In genomic region chr6:136886110-136886509, GRCh38 we compare ENCODE assay signal across 24 cellular contexts. TPM values are rescaled to one million over a fixed set of nuclear protein-coding genes. Genes with fewer than 3 reads are reported as not detected.
A peak's percentile ranks its signal among the peaks of the same experiment; 100 is the strongest.
DNase-seq lines count a peak whose midpoint lies in the region; ATAC-seq, FAIRE-seq and TF ChIP-seq lines count a peak whose summit lies in the region.
"Had no signal": no experiment of that assay in that cellular context is flagged by ENCODE, and none has a peak within 500 bp of the region (broad histone marks: within the 10 kb centered on the region; RNA-seq: fewer than 3 reads in every experiment).

No MANE protein-coding gene starts in this region.

- no peak for FAIRE-seq in bronchial epithelial cell (lab: Jason Lieb, UNC)

- no peaks in the 10 kb centered on the region for H3K36me3 ChIP-seq in bronchial epithelial cell (ENCODE audit: control insufficient read depth, insufficient read depth, low read length)
- H3K36me3 ChIP-seq: neutrophil, upper lobe of left lung had no signal

- no peak for TF ChIP-seq CTCF in bronchial epithelial cell (IDR thresholded peaks at IDR 0.05; ENCODE audit: insufficient read depth, low read length, severe bottlenecking)

- no peak overlapping the region for H3K4me3 Mint-ChIP-seq in stimulated activated effector memory CD8-positive, alpha-beta T cell treated with anti-CD3 and anti-CD28 coated beads, Interleukin-12 subunit alpha, Interleukin-12 subunit beta, amount 100 ng/mL, for 72 hours
- H3K4me3 Mint-ChIP-seq: HFFc6 had no signal

- no peaks in the 10 kb centered on the region for H3K36me3 Mint-ChIP-seq in stimulated activated effector memory CD8-positive, alpha-beta T cell treated with anti-CD3 and anti-CD28 coated beads, Interleukin-12 subunit alpha, Interleukin-12 subunit beta, amount 100 ng/mL, for 72 hours

- ATAC-seq in stimulated activated effector memory CD8-positive, alpha-beta T cell treated with anti-CD3 and anti-CD28 coated beads, Interleukin-12 subunit alpha, Interleukin-12 subunit beta, amount 100 ng/mL, for 72 hours: peak; percentile 63
- ATAC-seq in GM19328 (IDR thresholded peaks at IDR 0.05; ENCODE audit: unreplicated experiment): no peak
- no peak for ATAC-seq in GM21447 (IDR thresholded peaks at IDR 0.05; ENCODE audit: unreplicated experiment)

- H3K27ac Mint-ChIP-seq in stimulated activated effector memory CD8-positive, alpha-beta T cell treated with anti-CD3 and anti-CD28 coated beads, Interleukin-12 subunit alpha, Interleukin-12 subunit beta, amount 100 ng/mL, for 72 hours: no peak overlapping the region
- H3K27ac Mint-ChIP-seq: HFFc6 had no signal

- DNase-seq in HuH-7 (ENCODE audit: low spot score): peak; percentile 10
- peak; percentile 7 for DNase-seq in RKO (ENCODE audit: low spot score)
- DNase-seq in bronchial epithelial cell (ENCODE audit: low read depth): peak; percentile 86
- DNase-seq in stimulated activated effector memory CD8-positive, alpha-beta T cell treated with anti-CD3 and anti-CD28 coated beads, Interleukin-12 subunit alpha, Interleukin-12 subunit beta, amount 100 ng/mL, for 72 hours (ENCODE audit: low spot score in 2 of 2): no peak
- DNase-seq in NCI-H128 (lab: John Stamatoyannopoulos, UW; ENCODE audit: unreplicated experiment): no peak
- DNase-seq: activated CD4-positive, alpha-beta T cell treated with anti-CD3 and anti-CD28 coated beads, Interleukin-2, amount 50 U/mL, for 4 hours; activated gamma-delta T cell treated with Interleukin-2 at 50 U/mL for 16 hours; amygdala; central memory CD4-positive, alpha-beta T cell; HFFc6; NCI-H1092; NCI-H2081; NCI-H446; Right ventricle myocardium superior; stimulated activated CD4-positive, alpha-beta T cell treated with anti-CD3 and anti-CD28 coated beads, Interleukin-4, amount 100 ng/mL, for 24 hours; upper lobe of left lung had no signal

- H3K9me3 Mint-ChIP-seq in stimulated activated effector memory CD8-positive, alpha-beta T cell treated with anti-CD3 and anti-CD28 coated beads, Interleukin-12 subunit alpha, Interleukin-12 subunit beta, amount 100 ng/mL, for 72 hours: no peaks in the 10 kb centered on the region
- H3K9me3 Mint-ChIP-seq: HFFc6 had no signal

- H3K4me3 ChIP-seq in bronchial epithelial cell (ENCODE audit: low read depth, low read length): no peak overlapping the region
- H3K4me3 ChIP-seq: smooth muscle cell, upper lobe of left lung had no signal

- H3K27me3 ChIP-seq in bronchial epithelial cell (ENCODE audit: control insufficient read depth, insufficient read depth, low read length): no peaks in the 10 kb centered on the region
- H3K27me3 ChIP-seq: neutrophil, upper lobe of left lung had no signal

- no peaks in the 10 kb centered on the region for H3K4me1 Mint-ChIP-seq in stimulated activated effector memory CD8-positive, alpha-beta T cell treated with anti-CD3 and anti-CD28 coated beads, Interleukin-12 subunit alpha, Interleukin-12 subunit beta, amount 100 ng/mL, for 72 hours

RNA-seq across cellular contexts. Expression of gene SLC35D3, which starts 36.0 kb away (rescaled TPM):
- under 0.01 TPM in 1 of 2 replicates, not detected in the other for total RNA-seq in bronchial epithelial cell
- total RNA-seq: Daoy, epithelial cell of proximal tubule, HFFc6, kidney epithelial cell, lung microvascular endothelial cell, Right ventricle myocardium superior, smooth muscle cell had no signal

Comparison
In these comparisons a context has a peak if more than half of its experiments do, and no peak if none do; other contexts are left out.
1. DNase-seq: peak in HuH-7 (single experiment), RKO (single experiment) and bronchial epithelial cell (single experiment); none in stimulated activated effector memory CD8-positive, alpha-beta T cell treated with anti-CD3 and anti-CD28 coated beads, Interleukin-12 subunit alpha, Interleukin-12 subunit beta, amount 100 ng/mL, for 72 hours (0 of 2) and NCI-H128 (single experiment).